ENCODE assay signal across 21 cellular contexts in genomic region chr1:182003953-182004586, GRCh38. TPM values are rescaled to one million over a fixed set of nuclear protein-coding genes. Genes with fewer than 3 reads are reported as not detected.
DNase-seq lines count a peak whose midpoint lies in the region; ATAC-seq and TF ChIP-seq lines count a peak whose summit lies in the region.
"Had no signal": no experiment of that assay in that cellular context is flagged by ENCODE, and none has a peak within 500 bp of the region (broad histone marks: within the 10 kb centered on the region; RNA-seq: fewer than 3 reads in every experiment).

No MANE protein-coding gene starts in this region.

- no peaks in the 10 kb centered on the region for H3K27me3 ChIP-seq in testis
- H3K27me3 ChIP-seq in spleen (replicated peaks in 1 of 7) = peaks cover 0 to 2% (median 0%) of the 10 kb centered on the region in 7 donors
- H3K27me3 ChIP-seq: upper lobe of left lung had no signal

- peak overlapping the region in 1 of 2 donors; percentile 36 for H3K4me3 ChIP-seq in testis
- H3K4me3 ChIP-seq in spleen = no peak overlapping the region
- H3K4me3 ChIP-seq: upper lobe of left lung had no signal

- TF ChIP-seq POLR2A in testis (IDR thresholded peaks at IDR 0.05) = no peak
- no peak for TF ChIP-seq POLR2A in spleen (IDR thresholded peaks at IDR 0.05)

- TF ChIP-seq CTCF in testis (IDR thresholded peaks at IDR 0.05) (peak in 1 of 3 experiments; percentile 16), spleen (IDR thresholded peaks at IDR 0.05 in 8 of 11, conservative IDR thresholded peaks at IDR 0.05 in 3 of 11) (no peak)

- H3K36me3 ChIP-seq in testis (ENCODE audit: low read depth, missing control alignments) (no peaks in the 10 kb centered on the region), spleen (no peaks in the 10 kb centered on the region)
- H3K36me3 ChIP-seq: upper lobe of left lung had no signal

- DNase-seq in NCI-H1436 (lab: John Stamatoyannopoulos, UW) = peak; percentile 0
- no peak for DNase-seq in NCI-H1436 treated with DMSO at 0.1 percent for 48 hours (lab: John Stamatoyannopoulos, UW)
- peak; percentile 37 for DNase-seq in NCI-H82 treated with DMSO at 0.1 percent for 48 hours (lab: John Stamatoyannopoulos, UW; ENCODE audit: unreplicated experiment)
- DNase-seq in left ventricle myocardium superior = peak; percentile 55
- DNase-seq in testis = peak; percentile 63
- no peak for DNase-seq in activated T-cell treated with anti-CD3 and anti-CD28 coated beads for 4 hours
- no peak for DNase-seq in spleen
- DNase-seq: activated CD4-positive, alpha-beta T cell treated with anti-CD3 and anti-CD28 coated beads, Interleukin-2, amount 10 ng/mL, durations not matched to agents 24 days and 14 days; activated T-cell treated with anti-CD3 and anti-CD28 coated beads, Interleukin-2, amount 50 U/mL, for 48 hours; CD8-positive, alpha-beta T cell; glutamatergic neuron; GOT3; IMR-90; naive thymus-derived CD8-positive, alpha-beta T cell; NCI-H1417 treated with DMSO at 0.1 percent for 48 hours; NCI-H524 treated with DMSO at 0.1 percent for 48 hours; RPMI8226; T-helper 2 cell; upper lobe of left lung had no signal

- ATAC-seq in left ventricle myocardium superior (peak; percentile 67), GM19035 (IDR thresholded peaks at IDR 0.05; ENCODE audit: unreplicated experiment) (no peak)
- ATAC-seq: CD8-positive, alpha-beta T cell; left lobe of liver; naive thymus-derived CD8-positive, alpha-beta T cell had no signal

- H3K27ac ChIP-seq in testis = no peak overlapping the region
- H3K27ac ChIP-seq in spleen = no peak overlapping the region
- H3K27ac ChIP-seq: upper lobe of left lung had no signal

- intact Hi-C loops in left ventricle myocardium superior (cut with micrococcal nuclease) (no loop called here), testis (cut with DNase I; ENCODE audit: low total_unique reads) (no loop called here), spleen (cut with DNase I; ENCODE audit: low total_unique reads) (no loop called here)

- WGBS in testis, 2 donors = 57 to 68% methylated on average over 10 to 12 of the region's 12 CpGs
- WGBS in spleen, 5 donors = 81 to 92% (median 88%) methylated on average over 11 to 12 of the region's 12 CpGs

- H3K4me1 ChIP-seq in testis (no peaks in the 10 kb centered on the region), spleen (no peaks in the 10 kb centered on the region)
- H3K4me1 ChIP-seq: upper lobe of left lung had no signal

- H3K9me3 ChIP-seq in testis = no peaks in the 10 kb centered on the region
- peaks cover 0 to 30% (median 13%) of the 10 kb centered on the region in 8 donors for H3K9me3 ChIP-seq in spleen
- H3K9me3 ChIP-seq: upper lobe of left lung had no signal

RNA-seq across cellular contexts. Expression of gene ZNF648, which starts 57.4 kb away (rescaled TPM):
- not detected for total RNA-seq in left ventricle myocardium superior
- 1 to 10 TPM; 3.8 to 5.0 TPM for total RNA-seq in testis
- 0.91 TPM for polyA plus RNA-seq in testis (ENCODE audit: insufficient read depth, low read depth, low replicate concordance)
- under 1 TPM in 1 of 7 donors, not detected in 6; 0.26 TPM for total RNA-seq in spleen
- not detected for polyA plus RNA-seq in spleen
- total RNA-seq: activated CD4-positive, alpha-beta T cell treated with anti-CD3 and anti-CD28 coated beads, Interleukin-2, amount 10 ng/mL, durations not matched to agents 24 days and 14 days; CD8-positive, alpha-beta T cell; IMR-90; naive thymus-derived CD8-positive, alpha-beta T cell had no signal
- polyA plus RNA-seq: IMR-90; naive thymus-derived CD8-positive, alpha-beta T cell had no signal

Comparison
In these comparisons a context has a peak if more than half of its experiments do, and no peak if none do; other contexts are left out.
1. DNase-seq: peak in NCI-H1436 (single experiment), NCI-H82 treated with DMSO at 0.1 percent for 48 hours (single experiment), left ventricle myocardium superior (single experiment) and testis (single experiment); none in NCI-H1436 treated with DMSO at 0.1 percent for 48 hours (single experiment), activated T-cell treated with anti-CD3 and anti-CD28 coated beads for 4 hours (single experiment) and spleen (single experiment).